In genomic region chr7:79876769-79877362, GRCh38 we compare ENCODE assay signal across 11 cellular contexts.
A peak's percentile ranks its signal among the peaks of the same experiment; 100 is the strongest.
DNase-seq lines count a peak whose midpoint lies in the region; ATAC-seq and TF ChIP-seq lines count a peak whose summit lies in the region.
"Had no signal": no experiment of that assay in that cellular context is flagged by ENCODE, and none has a peak within 500 bp of the region (broad histone marks: within the 10 kb centered on the region; RNA-seq: fewer than 3 reads in every experiment).

No MANE protein-coding gene starts in this region.

- H3K4me1 ChIP-seq in breast epithelium (no peaks in the 10 kb centered on the region), aorta (ENCODE audit: control insufficient read depth in 1 of 2, insufficient read depth in 2 of 2, low read length in 2 of 2) (no peaks in the 10 kb centered on the region)

- no TSS peak for BruUV-seq in MCF 10A (replicated peaks; lab: Mats Ljungman, UMichigan)

- no peak overlapping the region for H3K4me3 ChIP-seq in breast epithelium
- no peak overlapping the region for H3K4me3 ChIP-seq in aorta (ENCODE audit: low read length in 2 of 2)

- TF ChIP-seq CTCF in MCF 10A (IDR thresholded peaks at IDR 0.05; ENCODE audit: unreplicated experiment) (no peak), breast epithelium (IDR thresholded peaks at IDR 0.05) (no peak), natural killer cell (IDR thresholded peaks at IDR 0.05) (no peak)

- H3K36me3 ChIP-seq in breast epithelium: no peaks in the 10 kb centered on the region
- H3K36me3 ChIP-seq in aorta (ENCODE audit: control insufficient read depth in 1 of 2, insufficient read depth in 2 of 2, low read length in 1 of 2): no peaks in the 10 kb centered on the region

- ATAC-seq in HG03139 (IDR thresholded peaks at IDR 0.05; ENCODE audit: unreplicated experiment) (no peak), aorta (ENCODE audit: low FRiP score) (no peak), natural killer cell (no peak), HG02642 (IDR thresholded peaks at IDR 0.05; ENCODE audit: poor library complexity, unreplicated experiment) (no peak)

- H3K27ac ChIP-seq in breast epithelium: no peak overlapping the region
- H3K27ac ChIP-seq in epithelial cell of prostate: no peak overlapping the region
- H3K27ac ChIP-seq in aorta (ENCODE audit: low read depth in 1 of 2, low read length in 2 of 2): no peak overlapping the region

- H3K27me3 ChIP-seq in breast epithelium (no peaks in the 10 kb centered on the region), aorta (ENCODE audit: control insufficient read depth in 1 of 2, insufficient read depth in 2 of 2, low read length in 1 of 2) (no peaks in the 10 kb centered on the region)

- TF ChIP-seq POLR2A in breast epithelium (IDR thresholded peaks at IDR 0.05): no peak

- CTCF ChIA-PET in MCF 10A (lab: Yijun Ruan, JAX): no interaction called here

- intact Hi-C loops in MCF 10A (cut with micrococcal nuclease): no loop called here
- intact Hi-C loops in breast epithelium (cut with DNase I; ENCODE audit: low total_unique reads): no loop called here
- intact Hi-C loops in aorta (cut with DNase I): no loop called here
- intact Hi-C loops in natural killer cell (cut with micrococcal nuclease): no loop called here

- H3K4me1 Mint-ChIP-seq in MCF 10A (ENCODE audit: insufficient read depth, unreplicated experiment) (no peaks in the 10 kb centered on the region), natural killer cell (no peaks in the 10 kb centered on the region)

- H3K9me3 Mint-ChIP-seq in MCF 10A (ENCODE audit: unreplicated experiment) (no peaks in the 10 kb centered on the region), natural killer cell (peaks cover 0 to 8% of the 10 kb centered on the region in 2 donors)
- H3K9me3 Mint-ChIP-seq: T-helper 2 cell treated with Interferon-gamma antibody and Interleukin-4, amounts not matched to agents 5 μg/mL and 100 μg/mL, for 36 hours had no signal

- no peaks in the 10 kb centered on the region for H3K9me3 ChIP-seq in breast epithelium
- no peaks in the 10 kb centered on the region for H3K9me3 ChIP-seq in aorta (ENCODE audit: control insufficient read depth, low read length)

- no peak overlapping the region for H3K27ac Mint-ChIP-seq in MCF 10A (ENCODE audit: low read depth, unreplicated experiment)
- H3K27ac Mint-ChIP-seq in natural killer cell: no peak overlapping the region
- H3K27ac Mint-ChIP-seq: T-helper 2 cell treated with Interferon-gamma antibody and Interleukin-4, amounts not matched to agents 5 μg/mL and 100 μg/mL, for 36 hours had no signal

- H3K27me3 Mint-ChIP-seq in MCF 10A (ENCODE audit: insufficient read depth, unreplicated experiment) (peaks cover 76% of the 10 kb centered on the region), natural killer cell (ENCODE audit: low read depth in 2 of 2) (no peaks in the 10 kb centered on the region)

- POLR2A ChIA-PET in MCF 10A (lab: Yijun Ruan, JAX): no interaction called here

- peaks cover 7% of the 10 kb centered on the region for H3K36me3 Mint-ChIP-seq in MCF 10A (ENCODE audit: insufficient read depth, unreplicated experiment)
- H3K36me3 Mint-ChIP-seq in natural killer cell: no peaks in the 10 kb centered on the region

- WGBS in aorta, 2 donors: 77 to 79% methylated on average over 7 of the region's 7 CpGs

- peak; percentile 61 for DNase-seq in MCF 10A (ENCODE audit: unreplicated experiment)
- no peak for DNase-seq in breast epithelium (ENCODE audit: low spot score in 2 of 2)
- DNase-seq in RPMI7951 (ENCODE audit: low read depth): peak; percentile 59
- peak; percentile 27 for DNase-seq in epithelial cell of prostate (ENCODE audit: low read depth, low spot score)
- no peak for DNase-seq in aorta
- DNase-seq in natural killer cell: no peak
- DNase-seq: NCI-H1105; stimulated activated CD4-positive, alpha-beta T cell treated with anti-CD3 and anti-CD28 coated beads, Interleukin-15, amount 100 ng/mL, for 24 hours had no signal

- H3K4me3 Mint-ChIP-seq in MCF 10A (ENCODE audit: unreplicated experiment) (no peak overlapping the region), natural killer cell (no peak overlapping the region)
- H3K4me3 Mint-ChIP-seq: T-helper 2 cell treated with Interferon-gamma antibody and Interleukin-4, amounts not matched to agents 5 μg/mL and 100 μg/mL, for 36 hours had no signal

Comparison
In these comparisons a context has a peak if more than half of its experiments do, and no peak if none do; other contexts are left out.
1. DNase-seq: peak in MCF 10A (single experiment), RPMI7951 (single experiment) and epithelial cell of prostate (single experiment); none in breast epithelium (0 of 2), aorta (0 of 2) and natural killer cell (single experiment).